In genomic region chr1:38266197-38266520, GRCh38 we compare ENCODE assay signal across 21 cellular contexts.
DNase-seq lines count a peak whose midpoint lies in the region; ATAC-seq and TF ChIP-seq lines count a peak whose summit lies in the region.
"Had no signal": no experiment of that assay in that cellular context is flagged by ENCODE, and none has a peak within 500 bp of the region (broad histone marks: within the 10 kb centered on the region; RNA-seq: fewer than 3 reads in every experiment).

No MANE protein-coding gene starts in this region.

- TF ChIP-seq CTCF in Caco-2 (IDR thresholded peaks at IDR 0.05; ENCODE audit: insufficient read depth in 1 of 2, low read depth in 1 of 2, low read length in 1 of 2, severe bottlenecking in 1 of 2, unreplicated experiment in 1 of 2): no peak
- no peak for TF ChIP-seq CTCF in glutamatergic neuron (IDR thresholded peaks at IDR 0.05; ENCODE audit: partially characterized antibody, unreplicated experiment)

- POLR2A ChIA-PET in Caco-2 (lab: Charles Lee): no interaction called here

- peaks cover 12% of the 10 kb centered on the region for H3K4me1 Mint-ChIP-seq in Caco-2 (ENCODE audit: low read depth, unreplicated experiment)
- H3K4me1 Mint-ChIP-seq in glutamatergic neuron (ENCODE audit: low read depth, unreplicated experiment): no peaks in the 10 kb centered on the region
- H3K4me1 Mint-ChIP-seq: CD8-positive, alpha-beta memory T cell had no signal

- no peaks in the 10 kb centered on the region for H3K36me3 Mint-ChIP-seq in Caco-2 (ENCODE audit: insufficient read depth, unreplicated experiment)
- no peaks in the 10 kb centered on the region for H3K36me3 Mint-ChIP-seq in glutamatergic neuron (ENCODE audit: unreplicated experiment)

- CTCF ChIA-PET in Caco-2 (lab: Charles Lee): no interaction called here

- no TSS peak for BruUV-seq in Caco-2 (replicated peaks; lab: Mats Ljungman, UMichigan)

- H3K9me3 ChIP-seq in Caco-2: no peaks in the 10 kb centered on the region
- H3K9me3 ChIP-seq: SJSA1 had no signal

- no peaks in the 10 kb centered on the region for H3K27me3 ChIP-seq in Caco-2 (replicated peaks; ENCODE audit: control insufficient read depth, insufficient read depth, low read length)

- ATAC-seq in HG02571 (IDR thresholded peaks at IDR 0.05; ENCODE audit: unreplicated experiment): no peak
- ATAC-seq in GM19035 (IDR thresholded peaks at IDR 0.05; ENCODE audit: unreplicated experiment): no peak
- ATAC-seq in sciatic nerve: no peak
- ATAC-seq: GM12878, HCT116, Right ventricle myocardium inferior had no signal

- peak; percentile 7 to 68 for DNase-seq in Caco-2
- DNase-seq in LoVo (ENCODE audit: low spot score): peak; percentile 46
- DNase-seq in glutamatergic neuron: no peak
- DNase-seq in posterior vena cava (ENCODE audit: low spot score): peak; percentile 23
- DNase-seq in iPS-NIHi11 (ENCODE audit: low spot score): no peak
- no peak for DNase-seq in sciatic nerve (ENCODE audit: low spot score)
- DNase-seq: CD8-positive, alpha-beta memory T cell; DND-41; GOT3; NCI-H1105; NCI-H146; NCI-H2029; NCI-H226; NCI-H524; NCI-H82 had no signal

- peak overlapping the region; percentile 70 for H3K27ac Mint-ChIP-seq in Caco-2 (ENCODE audit: unreplicated experiment)
- peak overlapping the region; percentile 48 for H3K27ac Mint-ChIP-seq in glutamatergic neuron (ENCODE audit: unreplicated experiment)

- H3K9me3 Mint-ChIP-seq in Caco-2 (ENCODE audit: unreplicated experiment) (no peaks in the 10 kb centered on the region), glutamatergic neuron (ENCODE audit: unreplicated experiment) (peaks cover 3% of the 10 kb centered on the region)
- H3K9me3 Mint-ChIP-seq: CD8-positive, alpha-beta memory T cell had no signal

- H3K4me3 ChIP-seq in Caco-2 (ENCODE audit: low read depth, low read length): no peak overlapping the region
- H3K4me3 ChIP-seq: GM12878, SJSA1 had no signal

- H3K4me1 ChIP-seq in Caco-2: peaks cover 5% of the 10 kb centered on the region; the same call in 1 of the 2 replicates
- H3K4me1 ChIP-seq: SJSA1 had no signal

- H3K4me3 Mint-ChIP-seq in Caco-2 (ENCODE audit: unreplicated experiment) (no peak overlapping the region), glutamatergic neuron (ENCODE audit: unreplicated experiment) (no peak overlapping the region)
- H3K4me3 Mint-ChIP-seq: CD8-positive, alpha-beta memory T cell had no signal

- H3K27me3 Mint-ChIP-seq in Caco-2 (ENCODE audit: insufficient read depth, unreplicated experiment) (no peaks in the 10 kb centered on the region), glutamatergic neuron (ENCODE audit: unreplicated experiment) (peaks cover 7% of the 10 kb centered on the region)

- intact Hi-C loops in Caco-2 (cut with micrococcal nuclease; ENCODE audit: unreplicated experiment) (no loop called here), posterior vena cava (cut with DNase I) (no loop called here), sciatic nerve (cut with DNase I) (no loop called here)

- H3K36me3 ChIP-seq in Caco-2 (ENCODE audit: control insufficient read depth, insufficient read depth, low read length): no peaks in the 10 kb centered on the region
- H3K36me3 ChIP-seq: SJSA1 had no signal

Comparison
In these comparisons a context has a peak if more than half of its experiments do, and no peak if none do; other contexts are left out.
1. DNase-seq: peak in Caco-2 (2 of 2), LoVo (single experiment) and posterior vena cava (single experiment); none in glutamatergic neuron (single experiment), iPS-NIHi11 (single experiment) and sciatic nerve (single experiment).